8 cellular contexts compared by ENCODE assay signal in the genomic region with DNA sequence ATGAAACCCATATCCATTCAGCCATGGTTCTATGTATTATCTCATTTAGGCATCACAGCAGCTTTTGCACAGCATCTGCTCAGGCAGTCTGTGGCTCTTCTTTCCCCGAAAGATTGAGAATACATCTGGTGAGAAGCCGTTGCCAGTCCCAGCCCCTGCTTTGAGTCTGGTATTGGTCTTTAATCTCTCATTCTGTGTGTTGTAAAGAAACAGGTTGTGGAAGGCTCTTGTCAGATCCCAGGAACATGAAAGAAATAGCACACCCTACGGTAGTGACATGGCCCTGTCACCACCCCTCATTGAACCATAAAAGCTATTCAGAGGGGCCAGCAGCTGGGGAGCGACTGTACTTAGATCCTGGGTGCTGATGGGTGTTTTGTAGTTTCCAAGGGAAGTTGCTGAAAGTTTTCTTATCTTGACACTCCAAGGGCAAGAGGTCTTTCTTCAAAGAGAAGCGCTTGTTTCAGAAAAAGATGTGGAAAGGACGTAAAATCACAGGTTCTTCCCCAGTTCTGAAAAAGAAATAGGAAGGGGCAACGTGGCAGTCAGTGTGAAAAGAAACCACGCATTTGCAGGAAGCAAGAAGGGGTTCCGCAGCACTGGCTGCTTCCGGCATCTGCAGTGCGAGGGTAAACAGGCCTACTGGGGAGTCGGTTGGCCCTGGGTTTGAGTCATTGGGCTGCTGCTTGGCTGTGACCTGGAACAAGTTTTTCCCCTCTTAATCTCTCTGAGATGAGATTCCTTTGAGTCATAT.
DNase-seq lines count a peak whose midpoint lies in the region; ATAC-seq, FAIRE-seq and TF ChIP-seq lines count a peak whose summit lies in the region.

No MANE protein-coding gene starts in this region.

- H3K9me3 Mint-ChIP-seq in stimulated activated naive CD8-positive, alpha-beta T cell treated with anti-CD3 and anti-CD28 coated beads, Interleukin-15, Interleukin-2, amounts not matched to agents 100 ng/mL and 50 ng/mL, for 24 hours, result no peaks in the 10 kb centered on the region
- H3K9me3 Mint-ChIP-seq in WTC11, result peaks cover 24% of the 10 kb centered on the region
- no peaks in the 10 kb centered on the region for H3K9me3 Mint-ChIP-seq in glutamatergic neuron (ENCODE audit: unreplicated experiment)

- POLR2A ChIA-PET in WTC11 (lab: Charles Lee), result no interaction called here

- peak; percentile 18 for ATAC-seq in mucosa of descending colon
- no peak for ATAC-seq in WTC11

- FAIRE-seq in urothelium cell line (lab: Jason Lieb, UNC), result no peak

- H3K4me1 Mint-ChIP-seq in stimulated activated naive CD8-positive, alpha-beta T cell treated with anti-CD3 and anti-CD28 coated beads, Interleukin-15, Interleukin-2, amounts not matched to agents 100 ng/mL and 50 ng/mL, for 24 hours (ENCODE audit: low read depth), result peaks cover 97% of the 10 kb centered on the region
- H3K4me1 Mint-ChIP-seq in WTC11, result peaks cover 7% of the 10 kb centered on the region
- no peaks in the 10 kb centered on the region for H3K4me1 Mint-ChIP-seq in glutamatergic neuron (ENCODE audit: low read depth, unreplicated experiment)

- no peak overlapping the region for H3K4me3 ChIP-seq in mucosa of descending colon

- peak overlapping the region; percentile 100 for H3K27ac Mint-ChIP-seq in stimulated activated naive CD8-positive, alpha-beta T cell treated with anti-CD3 and anti-CD28 coated beads, Interleukin-15, Interleukin-2, amounts not matched to agents 100 ng/mL and 50 ng/mL, for 24 hours
- H3K27ac Mint-ChIP-seq in WTC11, result no peak overlapping the region
- no peak overlapping the region for H3K27ac Mint-ChIP-seq in glutamatergic neuron (ENCODE audit: unreplicated experiment)

- H3K36me3 ChIP-seq in mucosa of descending colon (ENCODE audit: low read depth), result peaks cover 1% of the 10 kb centered on the region

- no peaks in the 10 kb centered on the region for H3K27me3 Mint-ChIP-seq in stimulated activated naive CD8-positive, alpha-beta T cell treated with anti-CD3 and anti-CD28 coated beads, Interleukin-15, Interleukin-2, amounts not matched to agents 100 ng/mL and 50 ng/mL, for 24 hours
- H3K27me3 Mint-ChIP-seq in WTC11 (ENCODE audit: low read depth), result no peaks in the 10 kb centered on the region
- no peaks in the 10 kb centered on the region for H3K27me3 Mint-ChIP-seq in glutamatergic neuron (ENCODE audit: unreplicated experiment)

- CTCF ChIA-PET in WTC11 (lab: Charles Lee), result no interaction called here

- DNase-seq in NCI-H226 (peak; percentile 43), mucosa of descending colon (peak in 1 of 3 donors; percentile 76), WTC11 (ENCODE audit: low spot score) (no peak), urothelium cell line (ENCODE audit: low spot score) (no peak), cerebellum (ENCODE audit: low spot score) (no peak), glutamatergic neuron (no peak)
- DNase-seq in activated T-helper 1 cell treated with anti-CD3 and anti-CD28 coated beads, Interleukin-2, amount 50 U/mL, for 16 hours (ENCODE audit: low read depth in 1 of 2, low spot score in 1 of 2), result peak; percentile 28 to 52

- TF ChIP-seq CTCF in mucosa of descending colon (IDR thresholded peaks at IDR 0.05), result no peak
- TF ChIP-seq CTCF in WTC11 (IDR thresholded peaks at IDR 0.05), result no peak
- no peak for TF ChIP-seq CTCF in glutamatergic neuron (IDR thresholded peaks at IDR 0.05; ENCODE audit: partially characterized antibody, unreplicated experiment)

- peaks cover 58% of the 10 kb centered on the region for H3K36me3 Mint-ChIP-seq in stimulated activated naive CD8-positive, alpha-beta T cell treated with anti-CD3 and anti-CD28 coated beads, Interleukin-15, Interleukin-2, amounts not matched to agents 100 ng/mL and 50 ng/mL, for 24 hours (ENCODE audit: low read depth)
- peaks cover 24% of the 10 kb centered on the region for H3K36me3 Mint-ChIP-seq in WTC11
- H3K36me3 Mint-ChIP-seq in glutamatergic neuron (ENCODE audit: unreplicated experiment), result no peaks in the 10 kb centered on the region

- no peaks in the 10 kb centered on the region for H3K9me3 ChIP-seq in mucosa of descending colon

- intact Hi-C loops in mucosa of descending colon (cut with DNase I, micrococcal nuclease), result loop anchor here in 1 of 2 donors (10.0 kb wide), 1 partner anchor 142 kb away; the partner anchor contains the start of gene DHRS3

- peak overlapping the region; percentile 78 for H3K4me3 Mint-ChIP-seq in stimulated activated naive CD8-positive, alpha-beta T cell treated with anti-CD3 and anti-CD28 coated beads, Interleukin-15, Interleukin-2, amounts not matched to agents 100 ng/mL and 50 ng/mL, for 24 hours
- H3K4me3 Mint-ChIP-seq in WTC11 (no peak overlapping the region), glutamatergic neuron (ENCODE audit: unreplicated experiment) (no peak overlapping the region)

- H3K4me1 ChIP-seq in mucosa of descending colon (ENCODE audit: low read depth), result peaks cover 39% of the 10 kb centered on the region

TF ChIP-seq in WTC11, 78 proteins besides CTCF, POLR2A, EP300 and RAD21 (continues in another document):
- TF ChIP-seq JAZF1 (CRISPR knock-in tag; IDR thresholded peaks at IDR 0.05) (no peak), NR3C1 (CRISPR knock-in tag; conservative IDR thresholded peaks at IDR 0.05; ENCODE audit: low read depth) (no peak), SMAD4 (CRISPR knock-in tag; IDR thresholded peaks at IDR 0.05) (no peak), TP53 (CRISPR knock-in tag; IDR thresholded peaks at IDR 0.05) (no peak), ARID4B (CRISPR knock-in tag; IDR thresholded peaks at IDR 0.05; ENCODE audit: borderline replicate concordance) (no peak), ELF4 (CRISPR knock-in tag; IDR thresholded peaks at IDR 0.05; ENCODE audit: low read depth) (no peak), ATF1 (CRISPR knock-in tag; IDR thresholded peaks at IDR 0.05) (no peak), SOX15 (CRISPR knock-in tag; IDR thresholded peaks at IDR 0.05) (no peak), TEAD4 (CRISPR knock-in tag; IDR thresholded peaks at IDR 0.05) (no peak), RORB (CRISPR knock-in tag; IDR thresholded peaks at IDR 0.05) (no peak), STAT6 (CRISPR knock-in tag; conservative IDR thresholded peaks at IDR 0.05; ENCODE audit: low read depth) (no peak)

Comparison
In these comparisons a context has a peak if more than half of its experiments do, and no peak if none do; other contexts are left out.
1. DNase-seq: peak in NCI-H226 (single experiment) and activated T-helper 1 cell treated with anti-CD3 and anti-CD28 coated beads, Interleukin-2, amount 50 U/mL, for 16 hours (2 of 2); none in WTC11 (single experiment), urothelium cell line (single experiment), cerebellum (single experiment) and glutamatergic neuron (single experiment).